In the genomic region with DNA sequence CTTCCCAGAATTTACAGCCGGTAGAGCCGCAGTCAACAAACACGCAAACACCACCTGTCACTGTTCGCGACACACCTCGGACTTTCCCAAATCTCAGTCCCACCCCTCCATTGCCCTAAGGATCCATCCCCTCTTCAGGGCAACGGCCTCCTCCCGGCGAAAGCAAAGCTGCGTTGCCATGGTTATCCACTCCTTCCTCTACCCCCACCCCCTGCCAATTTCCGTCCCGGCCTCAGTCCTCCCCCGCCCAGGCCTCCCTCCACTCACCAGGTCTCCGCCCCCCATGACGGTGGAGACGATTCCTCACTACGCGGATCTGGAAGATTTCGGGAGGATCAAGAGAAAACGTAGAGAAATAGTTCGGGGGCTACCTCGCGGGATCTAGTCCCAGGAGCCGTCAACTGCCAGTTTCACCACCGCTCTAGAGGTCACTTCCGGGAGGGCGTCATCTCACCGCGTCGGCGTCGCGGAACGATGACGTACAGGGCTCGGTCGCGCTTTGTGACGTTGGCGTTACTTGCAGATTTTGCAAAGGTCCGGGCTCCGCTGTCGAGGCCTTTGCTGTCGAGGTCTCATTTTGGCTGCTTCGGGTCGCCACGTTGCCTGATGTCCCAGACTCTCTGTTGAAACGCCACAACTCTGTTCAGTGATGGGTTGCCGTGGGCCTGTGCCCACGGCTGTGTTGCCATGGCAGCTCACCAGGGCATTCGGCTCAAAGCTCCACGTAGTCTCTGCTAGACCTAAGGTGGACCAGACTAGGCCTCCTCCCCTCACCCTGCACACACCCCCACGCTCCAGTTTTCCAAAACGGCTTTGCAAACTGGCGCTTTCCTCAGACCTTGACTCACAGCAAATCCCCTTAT, we compare ENCODE assay signal across 8 cellular contexts. TPM values are rescaled to one million over a fixed set of nuclear protein-coding genes. Genes with fewer than 3 reads are reported as not detected.
A peak's percentile ranks its signal among the peaks of the same experiment; 100 is the strongest.
DNase-seq lines count a peak whose midpoint lies in the region; ATAC-seq and TF ChIP-seq lines count a peak whose summit lies in the region.

Gene CWC25, minus strand, starts transcription at position 423 of the 863 bp plus-strand sequence. Its CDS starts 138 bp downstream, at position 285.

- TF ChIP-seq CTCF in coronary artery (IDR thresholded peaks at IDR 0.05) = no peak

- peak within 1 kb of the TSS; percentile 87 for H3K4me3 ChIP-seq in coronary artery

- no peaks in the 10 kb centered on the region for H3K27me3 Mint-ChIP-seq in activated CD4-positive, alpha-beta T cell treated with anti-CD3 and anti-CD28 coated beads, Interleukin-2, amount 10 ng/mL, durations not matched to agents 7 days and 5 days

- peak within 1 kb of the TSS; percentile 95 for H3K4me3 Mint-ChIP-seq in activated CD4-positive, alpha-beta T cell treated with anti-CD3 and anti-CD28 coated beads, Interleukin-2, amount 10 ng/mL, durations not matched to agents 7 days and 5 days

- DNase-seq in AML-193 (lab: John Stamatoyannopoulos, UW) (peak; percentile 95 to 96), GM19240 (ENCODE audit: insufficient read length, low spot score) (peak; percentile 85), NCI-H69 (lab: John Stamatoyannopoulos, UW) (peak; percentile 96), coronary artery (ENCODE audit: low spot score) (peak; percentile 98), left kidney (ENCODE audit: low read depth, low spot score) (peak; percentile 97)
- peak; percentile 94 for DNase-seq in activated CD4-positive, alpha-beta T cell treated with anti-CD3 and anti-CD28 coated beads, Interleukin-2, amount 10 ng/mL, durations not matched to agents 7 days and 5 days
- DNase-seq in stimulated activated CD4-positive, alpha-beta T cell treated with anti-CD3 and anti-CD28 coated beads, Interleukin-1b, Interleukin-23, amount 100 ng/mL, for 48 hours = peak; percentile 95

- POLR2A ChIA-PET in activated CD4-positive, alpha-beta T cell treated with anti-CD3 and anti-CD28 coated beads, Interleukin-2, amount 10 ng/mL, durations not matched to agents 7 days and 5 days (lab: Charles Lee) = interaction anchor here (1.3 kb wide), 1 partner anchor 29 kb away, joined by 5 read pairs; the partner anchor contains the start of gene RPL23

- H3K4me1 Mint-ChIP-seq in activated CD4-positive, alpha-beta T cell treated with anti-CD3 and anti-CD28 coated beads, Interleukin-2, amount 10 ng/mL, durations not matched to agents 7 days and 5 days = peaks cover 36% of the 10 kb centered on the region

- H3K27ac Mint-ChIP-seq in activated CD4-positive, alpha-beta T cell treated with anti-CD3 and anti-CD28 coated beads, Interleukin-2, amount 10 ng/mL, durations not matched to agents 7 days and 5 days = peak within 1 kb of the TSS; percentile 99

- H3K36me3 Mint-ChIP-seq in activated CD4-positive, alpha-beta T cell treated with anti-CD3 and anti-CD28 coated beads, Interleukin-2, amount 10 ng/mL, durations not matched to agents 7 days and 5 days (ENCODE audit: low read depth) = peaks cover 14% of the 10 kb centered on the region

- no peaks in the 10 kb centered on the region for H3K9me3 Mint-ChIP-seq in activated CD4-positive, alpha-beta T cell treated with anti-CD3 and anti-CD28 coated beads, Interleukin-2, amount 10 ng/mL, durations not matched to agents 7 days and 5 days

- CTCF ChIA-PET in activated CD4-positive, alpha-beta T cell treated with anti-CD3 and anti-CD28 coated beads, Interleukin-2, amount 10 ng/mL, durations not matched to agents 7 days and 5 days (lab: Charles Lee) = interaction anchor here (0.6 to 1.3 kb wide), 3 partner anchors 28 to 372 kb away, joined by 3 to 4 read pairs (median 3); no protein-coding TSS in a partner anchor

- ATAC-seq in HG03520 (IDR thresholded peaks at IDR 0.05; ENCODE audit: unreplicated experiment) = peak; percentile 61

- H3K27ac ChIP-seq in coronary artery = peak within 1 kb of the TSS; percentile 95 to 96

RNA-seq across cellular contexts. Expression of gene CWC25, which starts in this region (rescaled TPM):
- total RNA-seq in activated CD4-positive, alpha-beta T cell treated with anti-CD3 and anti-CD28 coated beads, Interleukin-2, amount 10 ng/mL, durations not matched to agents 7 days and 5 days = 10 to 100 TPM; 27.2 to 30.5 TPM

Comparison
In these comparisons a context has a peak if more than half of its experiments do, and no peak if none do; other contexts are left out.
1. Peak in every context shown above with its lines: DNase-seq, ATAC-seq, H3K4me3 ChIP-seq and H3K27ac ChIP-seq.